8 cellular contexts compared by ENCODE assay signal in the genomic region with DNA sequence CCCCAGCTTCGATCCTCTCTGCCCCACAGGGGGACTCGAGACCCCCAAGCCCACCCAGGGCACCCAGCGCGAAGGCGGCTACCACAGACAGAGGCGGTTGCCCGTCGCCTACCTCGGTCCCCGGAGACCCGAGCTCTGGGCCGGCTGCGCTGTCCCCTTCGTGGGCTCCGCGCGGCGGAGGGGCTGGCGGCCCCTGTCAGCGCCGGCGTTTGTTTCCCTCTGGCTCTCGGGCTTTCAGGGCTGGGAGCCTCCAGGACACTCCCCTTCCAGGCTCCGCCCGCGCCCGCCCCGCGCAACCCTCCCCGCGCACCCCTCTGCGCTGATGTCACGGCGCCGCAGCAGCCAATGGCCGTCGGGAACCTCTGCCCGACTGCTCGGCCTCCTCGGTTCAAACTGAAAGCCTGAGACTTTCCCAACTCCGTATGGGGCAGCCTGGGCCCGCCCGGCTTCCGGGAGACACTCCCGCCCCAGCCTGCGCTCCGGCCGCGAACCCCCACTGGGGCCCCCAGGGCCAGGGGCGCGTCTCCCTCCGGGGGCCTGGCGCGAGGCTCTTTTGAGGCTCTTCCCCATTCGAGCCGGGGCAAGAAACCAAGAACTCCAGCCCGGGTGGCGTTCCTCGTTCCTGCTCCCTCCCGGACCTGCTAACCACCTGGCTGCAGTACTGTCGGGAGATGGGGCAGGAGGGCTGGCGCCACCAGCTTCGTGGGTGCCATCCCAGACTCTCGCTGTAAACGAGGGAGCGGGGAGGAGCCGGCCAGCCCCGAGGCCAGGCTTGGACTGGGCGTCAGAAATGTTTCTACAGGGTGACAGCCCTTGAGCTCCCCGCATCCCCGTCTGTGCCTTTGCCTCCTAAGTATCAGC. TPM values are rescaled to one million over a fixed set of nuclear protein-coding genes. Genes with fewer than 3 reads are reported as not detected.
DNase-seq lines count a peak whose midpoint lies in the region; ATAC-seq, FAIRE-seq and TF ChIP-seq lines count a peak whose summit lies in the region.

A gene with protein sequence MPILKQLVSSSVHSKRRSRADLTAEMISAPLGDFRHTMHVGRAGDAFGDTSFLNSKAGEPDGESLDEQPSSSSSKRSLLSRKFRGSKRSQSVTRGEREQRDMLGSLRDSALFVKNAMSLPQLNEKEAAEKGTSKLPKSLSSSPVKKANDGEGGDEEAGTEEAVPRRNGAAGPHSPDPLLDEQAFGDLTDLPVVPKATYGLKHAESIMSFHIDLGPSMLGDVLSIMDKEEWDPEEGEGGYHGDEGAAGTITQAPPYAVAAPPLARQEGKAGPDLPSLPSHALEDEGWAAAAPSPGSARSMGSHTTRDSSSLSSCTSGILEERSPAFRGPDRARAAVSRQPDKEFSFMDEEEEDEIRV (minus strand): TSS at position 221 of the 861 bp plus-strand sequence. CDS start 25,501 bp downstream, outside the sequence.

- H3K4me1 Mint-ChIP-seq in immature natural killer cell, result peaks cover 10 to 14% of the 10 kb centered on the region in 2 donors

- peak; percentile 75 to 88 for ATAC-seq in A549
- ATAC-seq in GM18858 (IDR thresholded peaks at IDR 0.05; ENCODE audit: unreplicated experiment), result peak; percentile 78
- ATAC-seq in HG03064 (IDR thresholded peaks at IDR 0.05; ENCODE audit: low read depth, unreplicated experiment), result peak; percentile 86

- peak in 1 of 2 experiments; percentile 28; a peak in 1 of 5 replicates for TF ChIP-seq EP300 in A549 (IDR thresholded peaks at IDR 0.05)

- 3% methylated on average over 36 of the region's 71 CpGs for WGBS in A549 (ENCODE audit: missing lambda C conversion rate)

- H3K4me3 ChIP-seq in A549, result peak within 1 kb of the TSS; percentile 77

- DNase-seq in A549 (ENCODE audit: low read depth in 1 of 2, low spot score in 1 of 2) (peak; percentile 94 to 96), NCI-H2196 (lab: John Stamatoyannopoulos, UW; ENCODE audit: unreplicated experiment) (peak; percentile 93), immature natural killer cell (peak; percentile 77 to 79 (median 78)), smooth muscle cell of the brain vasculature (ENCODE audit: low read depth, low spot score) (peak; percentile 86)
- DNase-seq in activated CD4-positive, CD25-positive, alpha-beta regulatory T cell treated with anti-CD3 and anti-CD28 coated beads, Interleukin-2, amount 50 U/mL, for 16 hours (ENCODE audit: low read depth, low spot score), result peak; percentile 58
- DNase-seq in central memory CD4-positive, alpha-beta T cell, result peak; percentile 81

- H3K4me2 ChIP-seq in A549, result peak within 1 kb of the TSS; percentile 91

- H3K27ac ChIP-seq in A549, result peak within 1 kb of the TSS; percentile 95 to 96

- CTCF ChIA-PET in A549 (lab: Yijun Ruan, JAX), result interaction anchor here (0.9 to 29.0 kb wide), 21 partner anchors 8 to 73 kb away, joined by 3 to 385 read pairs (median 9); no protein-coding TSS in a partner anchor

- POLR2A ChIA-PET in A549 (lab: Yijun Ruan, JAX), result interaction anchor here (0.7 to 4.5 kb wide), 10 partner anchors 8 to 720 kb away, joined by 3 to 28 read pairs (median 5); no protein-coding TSS in a partner anchor

- H3K9me3 ChIP-seq in A549, result no peaks in the 10 kb centered on the region

- peak within 1 kb of the TSS; percentile 26 to 67 (median 56) for H3K27ac Mint-ChIP-seq in immature natural killer cell

- H3K36me3 Mint-ChIP-seq in immature natural killer cell, result no peaks in the 10 kb centered on the region

- H3K9me3 Mint-ChIP-seq in immature natural killer cell, result no peaks in the 10 kb centered on the region

- H3K4me3 Mint-ChIP-seq in immature natural killer cell, result peak within 1 kb of the TSS; percentile 80 to 88 (median 85)

- TF ChIP-seq RAD21 in A549 (conservative IDR thresholded peaks at IDR 0.05 in 1 of 2, IDR thresholded peaks at IDR 0.05 in 1 of 2), result peak in 1 of 2 experiments; percentile 39; a peak in 3 of 5 replicates

- peaks cover 0 to 12% (median 2%) of the 10 kb centered on the region in 3 donors for H3K27me3 Mint-ChIP-seq in immature natural killer cell (ENCODE audit: low read depth in 3 of 3)

- no peak for FAIRE-seq in A549 (lab: Jason Lieb, UNC)

- H3K4me1 ChIP-seq in A549, result peaks cover 32% of the 10 kb centered on the region

- no peak for TF ChIP-seq CTCF in A549 (IDR thresholded peaks at IDR 0.05)

- peak; percentile 63 for TF ChIP-seq POLR2A in A549 (IDR thresholded peaks at IDR 0.05; ENCODE audit: low read length)

TF ChIP-seq in A549, 52 proteins besides CTCF, POLR2A, EP300 and RAD21 (continues in another document):
- TF ChIP-seq HOXB5 (CRISPR knock-in tag; IDR thresholded peaks at IDR 0.05), result 0 out of 2 replicates have a peak, but pooled peaks have one; percentile 65
- TF ChIP-seq RARB (CRISPR knock-in tag; IDR thresholded peaks at IDR 0.05), result 0 out of 2 replicates have a peak, but pooled peaks have one; percentile 22
- TF ChIP-seq SMC3 (IDR thresholded peaks at IDR 0.05), result peak; percentile 41; the same call in 1 of the 3 replicates
- peak; percentile 57; the same call in 1 of the 2 replicates for TF ChIP-seq TFCP2L1 (CRISPR knock-in tag; IDR thresholded peaks at IDR 0.05)
- TF ChIP-seq, protein P1, sequence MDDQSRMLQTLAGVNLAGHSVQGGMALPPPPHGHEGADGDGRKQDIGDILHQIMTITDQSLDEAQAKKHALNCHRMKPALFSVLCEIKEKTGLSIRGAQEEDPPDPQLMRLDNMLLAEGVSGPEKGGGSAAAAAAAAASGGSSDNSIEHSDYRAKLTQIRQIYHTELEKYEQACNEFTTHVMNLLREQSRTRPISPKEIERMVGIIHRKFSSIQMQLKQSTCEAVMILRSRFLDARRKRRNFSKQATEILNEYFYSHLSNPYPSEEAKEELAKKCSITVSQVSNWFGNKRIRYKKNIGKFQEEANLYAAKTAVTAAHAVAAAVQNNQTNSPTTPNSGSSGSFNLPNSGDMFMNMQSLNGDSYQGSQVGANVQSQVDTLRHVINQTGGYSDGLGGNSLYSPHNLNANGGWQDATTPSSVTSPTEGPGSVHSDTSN (IDR thresholded peaks at IDR 0.05), result 0 out of 2 replicates have a peak, but pooled peaks have one; percentile 35
- TF ChIP-seq FOXS1 (CRISPR knock-in tag; IDR thresholded peaks at IDR 0.05), result no peak
- no peak for TF ChIP-seq BHLHE40 (IDR thresholded peaks at IDR 0.05; ENCODE audit: low read depth, low read length)
- TF ChIP-seq, protein P2, sequence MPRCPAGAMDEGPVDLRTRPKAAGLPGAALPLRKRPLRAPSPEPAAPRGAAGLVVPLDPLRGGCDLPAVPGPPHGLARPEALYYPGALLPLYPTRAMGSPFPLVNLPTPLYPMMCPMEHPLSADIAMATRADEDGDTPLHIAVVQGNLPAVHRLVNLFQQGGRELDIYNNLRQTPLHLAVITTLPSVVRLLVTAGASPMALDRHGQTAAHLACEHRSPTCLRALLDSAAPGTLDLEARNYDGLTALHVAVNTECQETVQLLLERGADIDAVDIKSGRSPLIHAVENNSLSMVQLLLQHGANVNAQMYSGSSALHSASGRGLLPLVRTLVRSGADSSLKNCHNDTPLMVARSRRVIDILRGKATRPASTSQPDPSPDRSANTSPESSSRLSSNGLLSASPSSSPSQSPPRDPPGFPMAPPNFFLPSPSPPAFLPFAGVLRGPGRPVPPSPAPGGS (IDR thresholded peaks at IDR 0.05), result no peak
- TF ChIP-seq, protein P3, sequence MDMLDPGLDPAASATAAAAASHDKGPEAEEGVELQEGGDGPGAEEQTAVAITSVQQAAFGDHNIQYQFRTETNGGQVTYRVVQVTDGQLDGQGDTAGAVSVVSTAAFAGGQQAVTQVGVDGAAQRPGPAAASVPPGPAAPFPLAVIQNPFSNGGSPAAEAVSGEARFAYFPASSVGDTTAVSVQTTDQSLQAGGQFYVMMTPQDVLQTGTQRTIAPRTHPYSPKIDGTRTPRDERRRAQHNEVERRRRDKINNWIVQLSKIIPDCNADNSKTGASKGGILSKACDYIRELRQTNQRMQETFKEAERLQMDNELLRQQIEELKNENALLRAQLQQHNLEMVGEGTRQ (IDR thresholded peaks at IDR 0.05), result peak; percentile 47; the same call in 1 of the 2 replicates
- no peak for TF ChIP-seq JUNB (IDR thresholded peaks at IDR 0.05)
- TF ChIP-seq, protein P4, sequence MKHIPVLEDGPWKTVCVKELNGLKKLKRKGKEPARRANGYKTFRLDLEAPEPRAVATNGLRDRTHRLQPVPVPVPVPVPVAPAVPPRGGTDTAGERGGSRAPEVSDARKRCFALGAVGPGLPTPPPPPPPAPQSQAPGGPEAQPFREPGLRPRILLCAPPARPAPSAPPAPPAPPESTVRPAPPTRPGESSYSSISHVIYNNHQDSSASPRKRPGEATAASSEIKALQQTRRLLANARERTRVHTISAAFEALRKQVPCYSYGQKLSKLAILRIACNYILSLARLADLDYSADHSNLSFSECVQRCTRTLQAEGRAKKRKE (CRISPR knock-in tag; IDR thresholded peaks at IDR 0.05; ENCODE audit: low read depth), result peak; percentile 48; the same call in 1 of the 2 replicates
- peak; percentile 40; the same call in 1 of the 2 replicates for TF ChIP-seq GATA3 (IDR thresholded peaks at IDR 0.05; ENCODE audit: borderline replicate concordance)
- peak; percentile 43 to 92; a peak in 3 of 5 replicates for TF ChIP-seq JUN (IDR thresholded peaks at IDR 0.05)
- TF ChIP-seq CBX8 (IDR thresholded peaks at IDR 0.05), result no peak
- TF ChIP-seq EHF (CRISPR knock-in tag; IDR thresholded peaks at IDR 0.05), result peak; percentile 55
- peak in 1 of 2 experiments; percentile 64; a peak in 2 of 4 replicates for TF ChIP-seq CEBPB (IDR thresholded peaks at IDR 0.05)
- TF ChIP-seq MAZ (IDR thresholded peaks at IDR 0.05; ENCODE audit: borderline replicate concordance, low read depth, low read length), result peak; percentile 70; the same call in 1 of the 2 replicates
- no peak for TF ChIP-seq ESRRA (IDR thresholded peaks at IDR 0.05; ENCODE audit: borderline replicate concordance, low read length)
- TF ChIP-seq, protein P5, sequence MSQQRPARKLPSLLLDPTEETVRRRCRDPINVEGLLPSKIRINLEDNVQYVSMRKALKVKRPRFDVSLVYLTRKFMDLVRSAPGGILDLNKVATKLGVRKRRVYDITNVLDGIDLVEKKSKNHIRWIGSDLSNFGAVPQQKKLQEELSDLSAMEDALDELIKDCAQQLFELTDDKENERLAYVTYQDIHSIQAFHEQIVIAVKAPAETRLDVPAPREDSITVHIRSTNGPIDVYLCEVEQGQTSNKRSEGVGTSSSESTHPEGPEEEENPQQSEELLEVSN (IDR thresholded peaks at IDR 0.05; ENCODE audit: borderline replicate concordance, low read depth), result peak; percentile 80; the same call in 1 of the 2 replicates
- TF ChIP-seq PHF8 (IDR thresholded peaks at IDR 0.05; ENCODE audit: borderline replicate concordance, low read depth), result peak; percentile 78

RNA-seq across cellular contexts. Expression of the gene that starts here (rescaled TPM):
- polyA plus RNA-seq in A549 (2011; rRNA removed), result 32.9 and 33.8 TPM in 2 replicates
- polyA plus RNA-seq in A549 (2012; cell fraction: cytosol; rRNA removed), result 40.9 and 72.3 TPM in 2 replicates
- 41.7 and 52.8 TPM in 2 replicates for polyA plus RNA-seq in A549 (2012; cell fraction: nucleus; rRNA removed)
- 60.1 to 66.3 TPM (median 65.7 TPM) in 3 replicates for polyA plus RNA-seq in A549 (2017; fragmentation: RNase III; extraction: RNeasy Plus Mini Kit Qiagen cat#74134 plus additional on column Dnase treatment)
- 64.6 and 69.0 TPM in 2 replicates for polyA minus RNA-seq in A549 (2011; rRNA and poly(A)+ RNA removed)
- polyA plus RNA-seq in immature natural killer cell, result under 1 TPM in 2 of 3 donors, not detected in 1; 0.26 to 0.41 TPM

Comparison
In these comparisons a context has a peak if more than half of its experiments do, and no peak if none do; other contexts are left out.
1. Peak in every context shown above with its lines: DNase-seq, ATAC-seq, H3K4me3 ChIP-seq and H3K27ac ChIP-seq.
2. RNA of the gene that starts here (polyA plus RNA-seq): 32.9 to 72.3 TPM in A549; 0.26 to 0.41 TPM in immature natural killer cell; every median in the first group is over 10 times any median in the second.
3. Peak in DNase-seq in immature natural killer cell; RNA of the gene not detected or under 1 TPM.